Comparison of ENCODE assay signal across 19 cellular contexts in genomic region chr12:95244350-95244749, GRCh38. TPM values are rescaled to one million over a fixed set of nuclear protein-coding genes. Genes with fewer than 3 reads are reported as not detected.
DNase-seq lines count a peak whose midpoint lies in the region; ATAC-seq and TF ChIP-seq lines count a peak whose summit lies in the region.
"Had no signal": no experiment of that assay in that cellular context is flagged by ENCODE, and none has a peak within 500 bp of the region (broad histone marks: within the 10 kb centered on the region; RNA-seq: fewer than 3 reads in every experiment).

No MANE protein-coding gene starts in this region.

- intact Hi-C loops in thyroid gland (cut with DNase I), result no loop called here

- peaks cover 3% of the 10 kb centered on the region for H3K9me3 Mint-ChIP-seq in mesothelial cell of epicardium
- H3K9me3 Mint-ChIP-seq: CD4-positive, alpha-beta memory T cell; HFFc6 had no signal

- no peak for TF ChIP-seq CTCF in C4-2B (conservative IDR thresholded peaks at IDR 0.05)
- no peak for TF ChIP-seq CTCF in thyroid gland (IDR thresholded peaks at IDR 0.05)
- TF ChIP-seq CTCF in mesothelial cell of epicardium (IDR thresholded peaks at IDR 0.05; ENCODE audit: unreplicated experiment), result no peak

- H3K27me3 ChIP-seq in thyroid gland, result no peaks in the 10 kb centered on the region

- TF ChIP-seq POLR2A in erythroblast (IDR thresholded peaks at IDR 0.05; ENCODE audit: low read length), result no peak
- TF ChIP-seq POLR2A in thyroid gland (IDR thresholded peaks at IDR 0.05), result no peak

- no peak overlapping the region for H3K9ac ChIP-seq in SK-N-MC (ENCODE audit: insufficient read length)
- H3K9ac ChIP-seq: KMS-11 had no signal

- H3K36me3 ChIP-seq in SK-N-MC (ENCODE audit: insufficient read depth, low read length) (peaks cover 30% of the 10 kb centered on the region), thyroid gland (no peaks in the 10 kb centered on the region)

- no peaks in the 10 kb centered on the region for H3K27me3 Mint-ChIP-seq in mesothelial cell of epicardium (ENCODE audit: low read depth)
- H3K27me3 Mint-ChIP-seq: CD4-positive, alpha-beta memory T cell had no signal

- H3K4me1 Mint-ChIP-seq in mesothelial cell of epicardium, result peaks cover 13% of the 10 kb centered on the region

- no peak for ATAC-seq in GM21381 (IDR thresholded peaks at IDR 0.05; ENCODE audit: unreplicated experiment)
- ATAC-seq: A549, HepG2 had no signal

- peak overlapping the region; percentile 73 for H3K27ac ChIP-seq in C4-2B
- H3K27ac ChIP-seq in SK-N-MC, result 0 out of 2 replicates have a peak overlapping the region, but pooled peaks have one; percentile 7
- H3K27ac ChIP-seq in thyroid gland, result peak overlapping the region; percentile 58 to 85 (median 83)
- H3K27ac ChIP-seq: 22Rv1, KMS-11 had no signal

- H3K9me3 ChIP-seq in SK-N-MC (ENCODE audit: low read depth, low read length), result no peaks in the 10 kb centered on the region
- H3K9me3 ChIP-seq in thyroid gland, result no peaks in the 10 kb centered on the region
- H3K9me3 ChIP-seq: A549 had no signal

- 91 to 97% methylated on average over 3 of the region's 3 CpGs for WGBS in thyroid gland, 2 donors

- peaks cover 0 to 38% of the 10 kb centered on the region in 2 donors for H3K4me1 ChIP-seq in thyroid gland

- H3K27ac Mint-ChIP-seq in mesothelial cell of epicardium, result no peak overlapping the region
- H3K27ac Mint-ChIP-seq: HFFc6 had no signal

- H3K4me3 Mint-ChIP-seq in mesothelial cell of epicardium, result no peak overlapping the region
- H3K4me3 Mint-ChIP-seq: CD14-positive monocyte; CD4-positive, alpha-beta memory T cell; HFFc6 had no signal

- H3K36me3 Mint-ChIP-seq in mesothelial cell of epicardium, result peaks cover 15% of the 10 kb centered on the region

- no peak for DNase-seq in SK-N-MC (ENCODE audit: low read depth, low spot score)
- DNase-seq in erythroblast (lab: John Stamatoyannopoulos, UW), result peak; percentile 80 to 86
- no peak for DNase-seq in thyroid gland
- DNase-seq in cerebellar nuclear complex (lab: John Stamatoyannopoulos, UW), result no peak
- DNase-seq in mesothelial cell of epicardium (ENCODE audit: low spot score in 2 of 2, unreplicated experiment in 2 of 2), result no peak
- DNase-seq: AML-193; CD4-positive, alpha-beta memory T cell; DMS153; DMS79; GDM1; HCEC 1CT; HFFc6 had no signal

- H3K4me3 ChIP-seq in SK-N-MC (no peak overlapping the region), thyroid gland (replicated peaks in 1 of 3) (no peak overlapping the region)
- H3K4me3 ChIP-seq: A549 had no signal

RNA-seq across cellular contexts. Expression of gene VEZT, which starts 26.7 kb away (rescaled TPM):
- 100 to 1,000 TPM; 101 to 186 (median 160) TPM for total RNA-seq in thyroid gland
- 107 to 110 TPM (median 107 TPM) in 3 replicates for total RNA-seq in mesothelial cell of epicardium

RNA-seq across cellular contexts. Expression of gene FGD6, which starts 27.1 kb away (rescaled TPM):
- 10 to 100 TPM; 27.1 to 33.7 (median 30.8) TPM for total RNA-seq in thyroid gland
- 17.5 to 18.2 TPM (median 18.0 TPM) in 3 replicates for total RNA-seq in mesothelial cell of epicardium

Comparison
In these comparisons a context has a peak if more than half of its experiments do, and no peak if none do; other contexts are left out.
1. H3K27ac ChIP-seq: peak in every context shown above with its lines; median percentile 83 in thyroid gland; 73 in C4-2B; 7 in SK-N-MC.
2. DNase-seq: peak in erythroblast (2 of 2); none in SK-N-MC (single experiment), thyroid gland (0 of 2), cerebellar nuclear complex (0 of 2) and mesothelial cell of epicardium (0 of 2).